In genomic region chr1:1552263-1552639, GRCh38 we compare ENCODE assay signal across 2 cellular contexts.
TF ChIP-seq lines count a peak whose summit lies in the region.

No MANE protein-coding gene starts in this region.

TF ChIP-seq in GM23338, 12 proteins besides CTCF, POLR2A, EP300 and RAD21:
- TF ChIP-seq POLR2AphosphoS5 (IDR thresholded peaks at IDR 0.05; ENCODE audit: low read depth) (no peak), EZH2phosphoT487 (IDR thresholded peaks at IDR 0.05; ENCODE audit: unreplicated experiment) (no peak), ZNF462 (CRISPR knock-in tag; IDR thresholded peaks at IDR 0.05) (no peak), NANOG (IDR thresholded peaks at IDR 0.05; ENCODE audit: borderline replicate concordance) (no peak), CREB1 (CRISPR knock-in tag; IDR thresholded peaks at IDR 0.05; ENCODE audit: low read depth) (no peak), STAT1 (IDR thresholded peaks at IDR 0.05; ENCODE audit: unreplicated experiment) (no peak)
- TF ChIP-seq, protein P1, sequence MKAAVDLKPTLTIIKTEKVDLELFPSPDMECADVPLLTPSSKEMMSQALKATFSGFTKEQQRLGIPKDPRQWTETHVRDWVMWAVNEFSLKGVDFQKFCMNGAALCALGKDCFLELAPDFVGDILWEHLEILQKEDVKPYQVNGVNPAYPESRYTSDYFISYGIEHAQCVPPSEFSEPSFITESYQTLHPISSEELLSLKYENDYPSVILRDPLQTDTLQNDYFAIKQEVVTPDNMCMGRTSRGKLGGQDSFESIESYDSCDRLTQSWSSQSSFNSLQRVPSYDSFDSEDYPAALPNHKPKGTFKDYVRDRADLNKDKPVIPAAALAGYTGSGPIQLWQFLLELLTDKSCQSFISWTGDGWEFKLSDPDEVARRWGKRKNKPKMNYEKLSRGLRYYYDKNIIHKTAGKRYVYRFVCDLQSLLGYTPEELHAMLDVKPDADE (IDR thresholded peaks at IDR 0.05), result no peak
- TF ChIP-seq, protein P2, sequence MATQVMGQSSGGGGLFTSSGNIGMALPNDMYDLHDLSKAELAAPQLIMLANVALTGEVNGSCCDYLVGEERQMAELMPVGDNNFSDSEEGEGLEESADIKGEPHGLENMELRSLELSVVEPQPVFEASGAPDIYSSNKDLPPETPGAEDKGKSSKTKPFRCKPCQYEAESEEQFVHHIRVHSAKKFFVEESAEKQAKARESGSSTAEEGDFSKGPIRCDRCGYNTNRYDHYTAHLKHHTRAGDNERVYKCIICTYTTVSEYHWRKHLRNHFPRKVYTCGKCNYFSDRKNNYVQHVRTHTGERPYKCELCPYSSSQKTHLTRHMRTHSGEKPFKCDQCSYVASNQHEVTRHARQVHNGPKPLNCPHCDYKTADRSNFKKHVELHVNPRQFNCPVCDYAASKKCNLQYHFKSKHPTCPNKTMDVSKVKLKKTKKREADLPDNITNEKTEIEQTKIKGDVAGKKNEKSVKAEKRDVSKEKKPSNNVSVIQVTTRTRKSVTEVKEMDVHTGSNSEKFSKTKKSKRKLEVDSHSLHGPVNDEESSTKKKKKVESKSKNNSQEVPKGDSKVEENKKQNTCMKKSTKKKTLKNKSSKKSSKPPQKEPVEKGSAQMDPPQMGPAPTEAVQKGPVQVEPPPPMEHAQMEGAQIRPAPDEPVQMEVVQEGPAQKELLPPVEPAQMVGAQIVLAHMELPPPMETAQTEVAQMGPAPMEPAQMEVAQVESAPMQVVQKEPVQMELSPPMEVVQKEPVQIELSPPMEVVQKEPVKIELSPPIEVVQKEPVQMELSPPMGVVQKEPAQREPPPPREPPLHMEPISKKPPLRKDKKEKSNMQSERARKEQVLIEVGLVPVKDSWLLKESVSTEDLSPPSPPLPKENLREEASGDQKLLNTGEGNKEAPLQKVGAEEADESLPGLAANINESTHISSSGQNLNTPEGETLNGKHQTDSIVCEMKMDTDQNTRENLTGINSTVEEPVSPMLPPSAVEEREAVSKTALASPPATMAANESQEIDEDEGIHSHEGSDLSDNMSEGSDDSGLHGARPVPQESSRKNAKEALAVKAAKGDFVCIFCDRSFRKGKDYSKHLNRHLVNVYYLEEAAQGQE (IDR thresholded peaks at IDR 0.05; ENCODE audit: unreplicated experiment), result no peak

TF ChIP-seq in GM12878, 131 proteins besides CTCF, POLR2A, EP300 and RAD21:
- TF ChIP-seq GATAD2B (conservative IDR thresholded peaks at IDR 0.05; ENCODE audit: low read depth) (no peak), EED (IDR thresholded peaks at IDR 0.05; ENCODE audit: low read depth) (no peak), NR2F1 (conservative IDR thresholded peaks at IDR 0.05) (0 out of 2 replicates have a peak, but pooled peaks have one; percentile 28)
